Comparison of ENCODE assay signal across 27 cellular contexts in genomic region chr17:988561-988960, GRCh38.
"Had no signal": no experiment of that assay in that cellular context is flagged by ENCODE, and none has a peak within 500 bp of the region (broad histone marks: within the 10 kb centered on the region; RNA-seq: fewer than 3 reads in every experiment).

No MANE protein-coding gene starts in this region.

- H3K36me3 Mint-ChIP-seq: naive thymus-derived CD8-positive, alpha-beta T cell had no signal

- H3K9ac ChIP-seq: parathyroid adenoma had no signal

- H3K36me3 ChIP-seq: lower lobe of right lung, neutrophil, right atrium auricular region, right lobe of liver, tibial nerve, upper lobe of left lung, vagina had no signal

- H3K4me3 Mint-ChIP-seq: naive thymus-derived CD8-positive, alpha-beta T cell; nephron; neural crest cell; stimulated activated memory B cell treated with anti-CD40 and anti-IgM and Interleukin-4, amounts not matched to agents 10 μg/mL and 1 μg/mL and 100 μg/mL, for 72 hours; stimulated activated naive CD8-positive, alpha-beta T cell treated with anti-CD3 and anti-CD28 coated beads, Interleukin-15, amount 100 ng/mL, for 72 hours had no signal

- H3K4me1 ChIP-seq: lower lobe of right lung, parathyroid adenoma, right atrium auricular region, right lobe of liver, tibial nerve, upper lobe of left lung, vagina had no signal

- ATAC-seq: left cardiac atrium; left lobe of liver; lower lobe of right lung; naive thymus-derived CD8-positive, alpha-beta T cell; right lobe of liver; stimulated activated memory B cell treated with anti-CD40 and anti-IgM and Interleukin-4, amounts not matched to agents 10 μg/mL and 1 μg/mL and 100 μg/mL, for 72 hours; stimulated activated naive CD8-positive, alpha-beta T cell treated with anti-CD3 and anti-CD28 coated beads, Interleukin-15, amount 100 ng/mL, for 72 hours had no signal

- H3K27ac ChIP-seq: lower lobe of right lung, neutrophil, parathyroid adenoma, right atrium auricular region, right lobe of liver, tibial nerve, upper lobe of left lung, vagina had no signal

- H3K9me3 ChIP-seq: lower lobe of right lung, right atrium auricular region, right lobe of liver, upper lobe of left lung, vagina had no signal

- H2AFZ ChIP-seq: parathyroid adenoma had no signal

- H3K9me3 Mint-ChIP-seq: nephron, neural crest cell had no signal

- H3K4me3 ChIP-seq: lower lobe of right lung, right atrium auricular region, right lobe of liver, smooth muscle cell, tibial nerve, upper lobe of left lung, vagina had no signal

- H3K27me3 ChIP-seq: right atrium auricular region, right lobe of liver, tibial nerve, upper lobe of left lung, vagina had no signal

- H3K27me3 Mint-ChIP-seq: naive thymus-derived CD8-positive, alpha-beta T cell; stimulated activated memory B cell treated with anti-CD40 and anti-IgM and Interleukin-4, amounts not matched to agents 10 μg/mL and 1 μg/mL and 100 μg/mL, for 72 hours; stimulated activated naive CD8-positive, alpha-beta T cell treated with anti-CD3 and anti-CD28 coated beads, Interleukin-15, amount 100 ng/mL, for 72 hours had no signal

- DNase-seq: hypothalamus; islet precursor cell; kidney glomerular epithelial cell; left cardiac atrium; lower lobe of right lung; mammary epithelial cell; mesenchymal stem cell; naive thymus-derived CD8-positive, alpha-beta T cell; occipital lobe; right lobe of liver; stimulated activated CD4-positive, alpha-beta T cell treated with anti-CD3 and anti-CD28 coated beads, Interleukin-1b, Interleukin-23, amount 100 ng/mL, for 48 hours; stimulated activated CD4-positive, alpha-beta T cell treated with anti-CD3 and anti-CD28 coated beads, Interleukin-2, amount 100 ng/mL, for 48 hours; stimulated activated CD4-positive, alpha-beta T cell treated with anti-CD3 and anti-CD28 coated beads, Interleukin-4, amount 100 ng/mL, for 4 hours; stimulated activated CD8-positive, alpha-beta memory T cell treated with anti-CD3 and anti-CD28 coated beads, Interleukin-4, amount 100 ng/mL, for 48 hours; stimulated activated naive CD4-positive, alpha-beta T cell treated with Interleukin-2 at 50 U/mL for 16 hours; stimulated activated naive CD8-positive, alpha-beta T cell treated with anti-CD3 and anti-CD28 coated beads, Interleukin-15, amount 100 ng/mL, for 72 hours; upper lobe of left lung had no signal

- H3K79me2 ChIP-seq: parathyroid adenoma had no signal

- H3K27ac Mint-ChIP-seq: naive thymus-derived CD8-positive, alpha-beta T cell; nephron; stimulated activated memory B cell treated with anti-CD40 and anti-IgM and Interleukin-4, amounts not matched to agents 10 μg/mL and 1 μg/mL and 100 μg/mL, for 72 hours; stimulated activated naive CD8-positive, alpha-beta T cell treated with anti-CD3 and anti-CD28 coated beads, Interleukin-15, amount 100 ng/mL, for 72 hours had no signal

- H3K4me2 ChIP-seq: smooth muscle cell had no signal

- H3K4me1 Mint-ChIP-seq: naive thymus-derived CD8-positive, alpha-beta T cell; nephron; stimulated activated memory B cell treated with anti-CD40 and anti-IgM and Interleukin-4, amounts not matched to agents 10 μg/mL and 1 μg/mL and 100 μg/mL, for 72 hours; stimulated activated naive CD8-positive, alpha-beta T cell treated with anti-CD3 and anti-CD28 coated beads, Interleukin-15, amount 100 ng/mL, for 72 hours had no signal
